In the genomic region with DNA sequence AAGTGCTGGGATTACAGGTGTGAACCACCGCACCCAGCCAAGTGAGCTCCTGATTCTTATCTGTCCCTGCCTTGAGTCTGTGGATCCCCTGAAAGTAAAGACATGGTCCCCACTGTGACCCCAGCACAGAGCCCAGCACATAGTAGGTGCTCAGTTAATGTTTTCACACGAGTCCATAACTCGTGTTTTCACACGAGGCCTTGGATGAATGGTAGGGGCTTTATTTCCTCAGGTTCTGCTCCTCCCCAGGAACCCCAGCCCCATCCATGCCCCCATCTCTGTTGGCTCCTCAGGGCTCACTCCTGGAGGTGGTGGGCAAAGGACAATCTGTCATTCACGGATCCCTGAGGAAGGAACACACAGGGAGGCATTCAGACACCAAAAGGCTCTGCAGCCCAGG, we compare ENCODE assay signal across 13 cellular contexts. TPM values are rescaled to one million over a fixed set of nuclear protein-coding genes. Genes with fewer than 3 reads are reported as not detected.
A peak's percentile ranks its signal among the peaks of the same experiment; 100 is the strongest.
DNase-seq lines count a peak whose midpoint lies in the region; ATAC-seq and TF ChIP-seq lines count a peak whose summit lies in the region.
"Had no signal": no experiment of that assay in that cellular context is flagged by ENCODE, and none has a peak within 500 bp of the region (broad histone marks: within the 10 kb centered on the region; RNA-seq: fewer than 3 reads in every experiment).

No MANE protein-coding gene starts in this region.

- DNase-seq in H7 (peak; percentile 32), coronary artery (ENCODE audit: low spot score) (peak; percentile 56), amygdala (lab: John Stamatoyannopoulos, UW) (no peak)
- DNase-seq: 8988T; CD4-positive, alpha-beta memory T cell; DMS153; DMS79; GDM1; GM23248 had no signal

- H3K27ac ChIP-seq in coronary artery: no peak overlapping the region
- H3K27ac ChIP-seq: BLaER1, GM23248 had no signal

- no peak for TF ChIP-seq CTCF in coronary artery (IDR thresholded peaks at IDR 0.05)

- H3K27me3 ChIP-seq in H7 (ENCODE audit: control insufficient read depth, insufficient read depth, low read length): peaks cover 5% of the 10 kb centered on the region; the same call in 1 of the 2 replicates
- H3K27me3 ChIP-seq: BLaER1 had no signal

- ATAC-seq in HG03097 (IDR thresholded peaks at IDR 0.05; ENCODE audit: low FRiP score, unreplicated experiment): no peak
- ATAC-seq: HCT116 had no signal

- H3K4me3 ChIP-seq in H7 (ENCODE audit: insufficient read depth, low read depth, low read length): no peak overlapping the region
- H3K4me3 ChIP-seq in coronary artery: no peak overlapping the region
- H3K4me3 ChIP-seq: BLaER1, GM23248 had no signal

- no peaks in the 10 kb centered on the region for H3K36me3 ChIP-seq in H7 (replicated peaks; ENCODE audit: control insufficient read depth, insufficient read depth, low read length)
- H3K36me3 ChIP-seq: BLaER1 had no signal

RNA-seq across cellular contexts. Expression of gene PDE4C, which starts 23.6 kb away (rescaled TPM):
- total RNA-seq in H7 (2014; rRNA removed; shearing (Covaris generic)): 0.52 and 1.4 TPM in 2 replicates
- total RNA-seq: A673 had no signal

RNA-seq across cellular contexts. Expression of gene IQCN, which starts 24.4 kb away (rescaled TPM):
- 0.55 and 0.76 TPM in 2 replicates for total RNA-seq in H7 (2014; rRNA removed; shearing (Covaris generic))

RNA-seq across cellular contexts. Expression of gene JUND, which starts 31.6 kb away (rescaled TPM):
- total RNA-seq in H7 (2014; rRNA removed; shearing (Covaris generic)): 173 and 181 TPM in 2 replicates

RNA-seq across cellular contexts. Expression of gene RAB3A, which starts 46.0 kb away (rescaled TPM):
- 6.1 and 8.6 TPM in 2 replicates for total RNA-seq in H7 (2014; rRNA removed; shearing (Covaris generic))

RNA-seq across cellular contexts. Expression of gene MPV17L2, which starts 56.8 kb away (rescaled TPM):
- 29.2 and 45.0 TPM in 2 replicates for total RNA-seq in H7 (2014; rRNA removed; shearing (Covaris generic))

Comparison
In these comparisons a context has a peak if more than half of its experiments do, and no peak if none do; other contexts are left out.
1. DNase-seq: peak in H7 (single experiment) and coronary artery (single experiment); none in amygdala (0 of 56).